17 cellular contexts compared by ENCODE assay signal in genomic region chr3:122758877-122759670, GRCh38. TPM values are rescaled to one million over a fixed set of nuclear protein-coding genes. Genes with fewer than 3 reads are reported as not detected.
DNase-seq lines count a peak whose midpoint lies in the region; ATAC-seq and TF ChIP-seq lines count a peak whose summit lies in the region.
"Had no signal": no experiment of that assay in that cellular context is flagged by ENCODE, and none has a peak within 500 bp of the region (broad histone marks: within the 10 kb centered on the region; RNA-seq: fewer than 3 reads in every experiment).

No MANE protein-coding gene starts in this region.

- H2AFZ ChIP-seq in PC-9: no peak overlapping the region

- BruUV-seq in PC-9 (replicated peaks; lab: Mats Ljungman, UMichigan): no TSS peak

- peaks cover 12% of the 10 kb centered on the region for H3K4me1 ChIP-seq in PC-9 (replicated peaks; ENCODE audit: insufficient read depth)

- no peak overlapping the region for H3K27ac ChIP-seq in PC-9
- H3K27ac ChIP-seq: esophagus muscularis mucosa had no signal

- H3F3A ChIP-seq in PC-9 (ENCODE audit: insufficient read depth, low read depth): no peaks in the 10 kb centered on the region; the same call in 1 of the 2 replicates

- no peaks in the 10 kb centered on the region for H3K9me2 ChIP-seq in PC-9 (ENCODE audit: insufficient read depth)

- intact Hi-C loops in CD14-positive monocyte (cut with micrococcal nuclease) (loop anchor here (5.0 to 10.0 kb wide), 2 partner anchors 33 to 96 kb away; partner anchors contain the start of gene HSPBAP1 (in 2 of the 2)), PC-9 (cut with micrococcal nuclease; ENCODE audit: unreplicated experiment) (no loop called here)

- H3K27ac Mint-ChIP-seq in CD14-positive monocyte (peak overlapping the region; percentile 82 to 96 (median 93)), mesothelial cell of epicardium (peak overlapping the region; percentile 18)
- H3K27ac Mint-ChIP-seq: activated CD4-positive, alpha-beta memory T cell treated with anti-CD3 and anti-CD28 coated beads for 36 hours; memory B cell; stimulated activated naive B cell treated with anti-CD40 and anti-IgM and Interleukin-4, amounts not matched to agents 10 μg/mL and 1 μg/mL and 100 μg/mL, for 72 hours had no signal

- H4K20me1 ChIP-seq in PC-9 (ENCODE audit: insufficient read depth): no peaks in the 10 kb centered on the region

- peaks cover 0 to 1% (median 0%) of the 10 kb centered on the region in 3 donors for H3K27me3 Mint-ChIP-seq in CD14-positive monocyte (ENCODE audit: low read depth in 3 of 3)
- H3K27me3 Mint-ChIP-seq in mesothelial cell of epicardium (ENCODE audit: low read depth): no peaks in the 10 kb centered on the region
- H3K27me3 Mint-ChIP-seq: activated CD4-positive, alpha-beta memory T cell treated with anti-CD3 and anti-CD28 coated beads for 36 hours; memory B cell; stimulated activated naive B cell treated with anti-CD40 and anti-IgM and Interleukin-4, amounts not matched to agents 10 μg/mL and 1 μg/mL and 100 μg/mL, for 72 hours had no signal

- H3K9me3 Mint-ChIP-seq in CD14-positive monocyte (no peaks in the 10 kb centered on the region), mesothelial cell of epicardium (no peaks in the 10 kb centered on the region)
- H3K9me3 Mint-ChIP-seq: activated CD4-positive, alpha-beta memory T cell treated with anti-CD3 and anti-CD28 coated beads for 36 hours; stimulated activated naive B cell treated with anti-CD40 and anti-IgM and Interleukin-4, amounts not matched to agents 10 μg/mL and 1 μg/mL and 100 μg/mL, for 72 hours had no signal

- no peak overlapping the region for H3K4me2 ChIP-seq in PC-9

- H3K36me3 ChIP-seq in PC-9 (ENCODE audit: low read depth): 0 out of 2 replicates have a peak, but pooled peaks cover 4% of the 10 kb centered on the region

- CTCF ChIA-PET in PC-9 (lab: Charles Lee): interaction anchor here (0.6 kb wide), 1 partner anchor 98 kb away, joined by 6 read pairs; no protein-coding TSS in a partner anchor

- ATAC-seq in HG03342 (IDR thresholded peaks at IDR 0.05; ENCODE audit: unreplicated experiment): no peak
- ATAC-seq: K562; stimulated activated naive B cell treated with anti-CD40 and anti-IgM and Interleukin-4, amounts not matched to agents 10 μg/mL and 1 μg/mL and 100 μg/mL, for 72 hours had no signal

- TF ChIP-seq CTCF in CD14-positive monocyte (IDR thresholded peaks at IDR 0.05) (no peak), mesothelial cell of epicardium (IDR thresholded peaks at IDR 0.05; ENCODE audit: unreplicated experiment) (no peak), PC-9 (conservative IDR thresholded peaks at IDR 0.05) (no peak), GM10266 (IDR thresholded peaks at IDR 0.05; ENCODE audit: control insufficient read depth, insufficient read depth, low read depth, missing control alignments) (no peak)

- no peaks in the 10 kb centered on the region for H3K9me3 ChIP-seq in PC-9 (ENCODE audit: insufficient read depth, low read depth)
- H3K9me3 ChIP-seq: esophagus muscularis mucosa had no signal

- no peak for DNase-seq in CD14-positive monocyte (ENCODE audit: low spot score)
- peak; percentile 58 for DNase-seq in HCEC 1CT
- peak; percentile 27 for DNase-seq in dermis blood vessel endothelial cell
- no peak for DNase-seq in mesothelial cell of epicardium (ENCODE audit: low spot score in 2 of 2, unreplicated experiment in 2 of 2)
- no peak for DNase-seq in PC-9
- no peak for DNase-seq in H4 (ENCODE audit: low spot score)
- no peak for DNase-seq in GM10266 (ENCODE audit: extremely low spot score)
- DNase-seq: activated CD4-positive, alpha-beta memory T cell treated with anti-CD3 and anti-CD28 coated beads for 36 hours; anterior cingulate cortex; C1 segment of cervical spinal cord; cortex of kidney; NCI-H1417; stimulated activated naive B cell treated with anti-CD40 and anti-IgM and Interleukin-4, amounts not matched to agents 10 μg/mL and 1 μg/mL and 100 μg/mL, for 72 hours had no signal

- H3K4me3 Mint-ChIP-seq in CD14-positive monocyte: peak overlapping the region; percentile 44 to 76
- H3K4me3 Mint-ChIP-seq in mesothelial cell of epicardium: no peak overlapping the region
- H3K4me3 Mint-ChIP-seq: activated CD4-positive, alpha-beta memory T cell treated with anti-CD3 and anti-CD28 coated beads for 36 hours; memory B cell; stimulated activated naive B cell treated with anti-CD40 and anti-IgM and Interleukin-4, amounts not matched to agents 10 μg/mL and 1 μg/mL and 100 μg/mL, for 72 hours had no signal

- POLR2A ChIA-PET in PC-9 (lab: Charles Lee; ENCODE audit: unreplicated experiment): interaction anchor here (0.7 kb wide), 1 partner anchor 210 kb away, joined by 5 read pairs; no protein-coding TSS in a partner anchor

- H3K27me3 ChIP-seq in PC-9 (ENCODE audit: insufficient read depth, low read depth): no peaks in the 10 kb centered on the region
- H3K27me3 ChIP-seq: esophagus muscularis mucosa had no signal

- H3K36me3 Mint-ChIP-seq in CD14-positive monocyte (peaks cover 26 to 41% of the 10 kb centered on the region in 2 donors), mesothelial cell of epicardium (peaks cover 6% of the 10 kb centered on the region)

- H3K4me3 ChIP-seq in PC-9: no peak overlapping the region
- H3K4me3 ChIP-seq: esophagus muscularis mucosa, K562 had no signal

- H3K4me1 Mint-ChIP-seq in CD14-positive monocyte (peaks cover 72% of the 10 kb centered on the region), mesothelial cell of epicardium (peaks cover 40% of the 10 kb centered on the region)

- no peaks in the 10 kb centered on the region for H3K79me2 ChIP-seq in PC-9 (ENCODE audit: low read depth)

RNA-seq across cellular contexts. Expression of gene HSPBAP1, which starts 34.6 kb away (rescaled TPM):
- 10 to 100 TPM; 11.7 to 11.9 TPM for polyA plus RNA-seq in CD14-positive monocyte
- total RNA-seq in dermis blood vessel endothelial cell: 6.3 and 13.4 TPM in 2 replicates
- 10.4 to 11.3 TPM (median 11.1 TPM) in 3 replicates for total RNA-seq in mesothelial cell of epicardium
- 8.9 and 10.9 TPM in 2 replicates for total RNA-seq in PC-9 (2021)
- 7.0 and 8.6 TPM in 2 replicates for total RNA-seq in H4 (2014; rRNA removed; shearing (Covaris generic))

RNA-seq across cellular contexts. Expression of gene SLC49A4, which starts 35.8 kb away (rescaled TPM):
- 10 to 100 TPM; 18.6 to 19.0 TPM for polyA plus RNA-seq in CD14-positive monocyte
- 15.3 and 18.7 TPM in 2 replicates for total RNA-seq in dermis blood vessel endothelial cell
- total RNA-seq in mesothelial cell of epicardium: 17.8 to 19.2 TPM (median 18.1 TPM) in 3 replicates
- 24.0 and 28.1 TPM in 2 replicates for total RNA-seq in PC-9 (2021)
- 25.1 and 30.6 TPM in 2 replicates for total RNA-seq in H4 (2014; rRNA removed; shearing (Covaris generic))

Comparison
In these comparisons a context has a peak if more than half of its experiments do, and no peak if none do; other contexts are left out.
1. DNase-seq: peak in HCEC 1CT (single experiment) and dermis blood vessel endothelial cell (single experiment); none in CD14-positive monocyte (single experiment), mesothelial cell of epicardium (0 of 2), PC-9 (0 of 2), H4 (single experiment) and GM10266 (single experiment).